Comparison of ENCODE assay signal across 8 cellular contexts in the genomic region with DNA sequence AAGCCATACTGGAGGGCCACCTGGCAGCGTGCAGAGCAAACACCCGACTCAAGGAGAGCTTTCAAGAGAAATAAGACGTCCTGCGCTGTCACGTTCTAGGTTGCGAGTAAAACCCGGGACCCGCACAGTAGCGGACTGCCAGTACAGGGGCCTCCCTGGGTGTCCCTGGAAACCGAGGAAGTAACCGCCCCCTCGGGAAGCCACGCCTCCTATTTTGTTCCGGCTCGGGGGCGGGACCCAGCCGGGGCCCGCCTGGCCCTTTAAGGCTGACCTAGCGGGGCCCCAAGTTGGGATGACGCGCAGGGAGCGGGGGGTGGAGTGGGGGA. TPM values are rescaled to one million over a fixed set of nuclear protein-coding genes. Genes with fewer than 3 reads are reported as not detected.
DNase-seq lines count a peak whose midpoint lies in the region; ATAC-seq, FAIRE-seq and TF ChIP-seq lines count a peak whose summit lies in the region.

No MANE protein-coding gene starts in this region.

- peaks cover 59 to 71% of the 10 kb centered on the region in 2 donors for H3K4me1 Mint-ChIP-seq in natural killer cell

- H4K20me1 ChIP-seq in fibroblast of lung (ENCODE audit: control insufficient read depth, extremely low read depth, insufficient read depth, low read length) = no peaks in the 10 kb centered on the region

- peaks cover 5% of the 10 kb centered on the region for H3K79me2 ChIP-seq in fibroblast of lung (ENCODE audit: control insufficient read depth, insufficient read depth, low read length)

- no peaks in the 10 kb centered on the region for H3K9me3 Mint-ChIP-seq in natural killer cell

- FAIRE-seq in RCC 7860 (lab: Jason Lieb, UNC) = no peak

- peak overlapping the region; percentile 47 to 89 (median 65) for H3K4me3 ChIP-seq in fibroblast of lung (replicated peaks in 1 of 4; ENCODE audit: control extremely low read depth in 1 of 4, insufficient read depth in 1 of 4, low read depth in 3 of 4, low read length in 4 of 4)

- peak; percentile 70 for ATAC-seq in GM21529 (IDR thresholded peaks at IDR 0.05; ENCODE audit: unreplicated experiment)
- peak; percentile 76 to 88 (median 77) for ATAC-seq in natural killer cell

- H3K27me3 ChIP-seq in fibroblast of lung (ENCODE audit: control insufficient read depth, insufficient read depth, low read length) = no peaks in the 10 kb centered on the region

- peaks cover 9% of the 10 kb centered on the region for H3K4me1 ChIP-seq in fibroblast of lung (ENCODE audit: control insufficient read depth, extremely low read depth, insufficient read depth, low read length)

- H3K9me3 ChIP-seq in fibroblast of lung (ENCODE audit: control insufficient read depth, insufficient read depth, low read depth, low read length) = no peaks in the 10 kb centered on the region

- DNase-seq in DMS53 (lab: John Stamatoyannopoulos, UW) (peak; percentile 82), RCC 7860 (ENCODE audit: low spot score) (peak; percentile 61), activated T-helper 1 cell treated with Interleukin-2 at 50 U/mL for 16 hours (ENCODE audit: low read depth) (peak; percentile 91), fibroblast of lung (ENCODE audit: low read depth in 2 of 2) (peak; percentile 75 to 88), natural killer cell (peak; percentile 95)
- peak; percentile 89 to 93 (median 92) for DNase-seq in stimulated activated naive CD4-positive, alpha-beta T cell (lab: John Stamatoyannopoulos, UW)

- no peaks in the 10 kb centered on the region for H3K27me3 Mint-ChIP-seq in natural killer cell (ENCODE audit: low read depth in 2 of 2)

- no peak overlapping the region for H3K27ac ChIP-seq in fibroblast of lung (ENCODE audit: insufficient read depth, low read length)

- no peak overlapping the region for H3K9ac ChIP-seq in fibroblast of lung (ENCODE audit: insufficient read depth, low read length)

- peak overlapping the region; percentile 87 for H2AFZ ChIP-seq in fibroblast of lung (ENCODE audit: low read length)

- TF ChIP-seq RAD21 in Ishikawa (IDR thresholded peaks at IDR 0.05; ENCODE audit: low read depth) = no peak

- no peak for TF ChIP-seq EP300 in Ishikawa (IDR thresholded peaks at IDR 0.05; ENCODE audit: borderline replicate concordance)

- peak overlapping the region; percentile 92 for H3K4me3 Mint-ChIP-seq in natural killer cell

- H3K36me3 ChIP-seq in fibroblast of lung (ENCODE audit: control insufficient read depth, insufficient read depth, low read length) = no peaks in the 10 kb centered on the region

- peak overlapping the region; percentile 88 for H3K4me2 ChIP-seq in fibroblast of lung (ENCODE audit: extremely low read depth, insufficient read depth, low read length)

- H3K27ac Mint-ChIP-seq in natural killer cell = peak overlapping the region; percentile 94 to 95

- intact Hi-C loops in natural killer cell (cut with micrococcal nuclease) = loop anchor here (1.0 to 5.0 kb wide), 7 partner anchors 36 to 1056 kb away; a partner anchor contains a TSS

- H3K36me3 Mint-ChIP-seq in natural killer cell = no peaks in the 10 kb centered on the region

- no peak for TF ChIP-seq CTCF in fibroblast of lung (conservative IDR thresholded peaks at IDR 0.05 in 1 of 2, IDR thresholded peaks at IDR 0.05 in 1 of 2; ENCODE audit: low read depth in 1 of 2, low read length in 2 of 2)
- TF ChIP-seq CTCF in natural killer cell (IDR thresholded peaks at IDR 0.05) = no peak

TF ChIP-seq in Ishikawa, 13 proteins besides CTCF, POLR2A, EP300 and RAD21:
- TF ChIP-seq CREB1 (IDR thresholded peaks at IDR 0.05; ENCODE audit: low read depth) (peak; percentile 62), NFIC (IDR thresholded peaks at IDR 0.05) (no peak), EGR1 (IDR thresholded peaks at IDR 0.05) (no peak; the same call in 1 of the 2 replicates)
TF ChIP-seq in Ishikawa: peak in this region for 1.

RNA-seq across cellular contexts. Expression of a gene that starts 0.2 kb away (rescaled TPM):
- total RNA-seq in fibroblast of lung (25.4 and 34.3 TPM in 2 replicates), natural killer cell (10 to 100 TPM; 48.0 to 57.7 (median 49.3) TPM)
- 38.4 and 44.6 TPM in 2 replicates for polyA plus RNA-seq in fibroblast of lung
- polyA plus RNA-seq in fibroblast of lung (2012) = 34.2 and 38.7 TPM in 2 replicates
- polyA minus RNA-seq in fibroblast of lung (ENCODE audit: low replicate concordance) = 56.9 and 60.2 TPM in 2 replicates

RNA-seq across cellular contexts. Expression of a gene that starts 5.2 kb away (rescaled TPM):
- total RNA-seq in fibroblast of lung = 0.99 and 1.0 TPM in 2 replicates
- polyA plus RNA-seq in fibroblast of lung = 1.6 and 1.9 TPM in 2 replicates
- polyA plus RNA-seq in fibroblast of lung (2012) = 2.4 and 2.7 TPM in 2 replicates
- 7.9 and 10.8 TPM in 2 replicates for polyA minus RNA-seq in fibroblast of lung (ENCODE audit: low replicate concordance)
- total RNA-seq in natural killer cell = 10 to 100 TPM in 2 of 3 donors, 1 to 10 TPM in 1; 2.4 to 23.6 (median 11.3) TPM

RNA-seq across cellular contexts. Expression of a gene that starts 47.4 kb away (rescaled TPM):
- total RNA-seq in fibroblast of lung (8.2 and 12.7 TPM in 2 replicates), natural killer cell (10 to 100 TPM; 20.5 to 29.3 (median 28.2) TPM)
- 6.1 and 8.4 TPM in 2 replicates for polyA plus RNA-seq in fibroblast of lung
- 11.9 and 14.5 TPM in 2 replicates for polyA plus RNA-seq in fibroblast of lung (2012)
- 14.7 and 18.1 TPM in 2 replicates for polyA minus RNA-seq in fibroblast of lung (ENCODE audit: low replicate concordance)

RNA-seq across cellular contexts. Expression of a gene that starts 49.2 kb away (rescaled TPM):
- total RNA-seq in fibroblast of lung = 14.1 and 25.8 TPM in 2 replicates
- 8.7 and 9.4 TPM in 2 replicates for polyA plus RNA-seq in fibroblast of lung
- 8.9 and 10.1 TPM in 2 replicates for polyA plus RNA-seq in fibroblast of lung (2012)
- 13.2 and 18.4 TPM in 2 replicates for polyA minus RNA-seq in fibroblast of lung (ENCODE audit: low replicate concordance)
- 10 to 100 TPM in 2 of 3 donors, 1 to 10 TPM in 1; 7.5 to 15.3 (median 11.7) TPM for total RNA-seq in natural killer cell

RNA-seq across cellular contexts. Expression of a gene that starts 58.0 kb away (rescaled TPM):
- total RNA-seq in fibroblast of lung = 0.17 and 0.26 TPM in 2 replicates
- polyA plus RNA-seq in fibroblast of lung = 0.07 TPM in 2 replicates
- 0.13 and 0.21 TPM in 2 replicates for polyA plus RNA-seq in fibroblast of lung (2012)
- 0.07 and 0.31 TPM in 2 replicates for polyA minus RNA-seq in fibroblast of lung (ENCODE audit: low replicate concordance)
- total RNA-seq in natural killer cell = 1 to 10 TPM; 1.4 to 2.4 (median 1.7) TPM
